Comparison of ENCODE assay signal across 23 cellular contexts in genomic region chr17:19759934-19760530, GRCh38. TPM values are rescaled to one million over a fixed set of nuclear protein-coding genes. Genes with fewer than 3 reads are reported as not detected.
"Had no signal": no experiment of that assay in that cellular context is flagged by ENCODE, and none has a peak within 500 bp of the region (broad histone marks: within the 10 kb centered on the region; RNA-seq: fewer than 3 reads in every experiment).

No MANE protein-coding gene starts in this region.

- DNase-seq: activated CD4-positive, alpha-beta T cell treated with anti-CD3 and anti-CD28 coated beads for 36 hours; activated CD4-positive, alpha-beta T cell treated with anti-CD3 and anti-CD28 coated beads, Interleukin-2, amount 50 U/mL, for 48 hours; activated naive CD4-positive, alpha-beta T cell treated with anti-CD3 and anti-CD28 coated beads for 36 hours; aorta; brain microvascular endothelial cell; effector CD8-positive, alpha-beta T cell; lower lobe of right lung; nucleus accumbens; retina; stimulated activated CD4-positive, alpha-beta T cell treated with anti-CD3 and anti-CD28 coated beads, Interleukin-4, amount 100 ng/mL, for 4 hours; T-helper 2 cell; upper lobe of right lung had no signal

- H3K27ac Mint-ChIP-seq: activated CD4-positive, alpha-beta T cell treated with anti-CD3 and anti-CD28 coated beads for 36 hours; activated naive CD4-positive, alpha-beta T cell treated with anti-CD3 and anti-CD28 coated beads for 36 hours; activated T-helper 2 cell treated with anti-CD3 and anti-CD28 coated beads, Interferon-gamma antibody, Interleukin-2, Interleukin-4, amounts not matched to agents 10 μg/mL and 5 μg/mL and 100 μg/mL, durations not matched to agents 14 hours and 24 hours and 36 hours; natural killer cell treated with Interleukin-12 subunit alpha and Interleukin-12 subunit beta and Interleukin-15 and Interleukin-18, amount 100 ng/mL, for 72 hours; stimulated activated memory B cell treated with anti-CD40 and anti-IgM and Interleukin-4, amounts not matched to agents 10 μg/mL and 1 μg/mL and 100 μg/mL, for 72 hours had no signal

- ATAC-seq: activated CD4-positive, alpha-beta T cell treated with anti-CD3 and anti-CD28 coated beads for 36 hours; esophagus mucosa; gastroesophageal sphincter; heart left ventricle; lower lobe of right lung; natural killer cell treated with Interleukin-12 subunit alpha and Interleukin-12 subunit beta and Interleukin-15 and Interleukin-18, amount 100 ng/mL, for 72 hours; stimulated activated memory B cell treated with anti-CD40 and anti-IgM and Interleukin-4, amounts not matched to agents 10 μg/mL and 1 μg/mL and 100 μg/mL, for 72 hours; upper lobe of right lung had no signal

- H3K27me3 ChIP-seq: brain microvascular endothelial cell, heart left ventricle, upper lobe of right lung had no signal

- H3K9me3 ChIP-seq: gastroesophageal sphincter, heart left ventricle, lower lobe of right lung, spleen, thoracic aorta, upper lobe of right lung had no signal

- H3K4me3 ChIP-seq: gastroesophageal sphincter, heart left ventricle, lower lobe of right lung, spleen, thoracic aorta, upper lobe of right lung had no signal

- H3K27ac ChIP-seq: brain microvascular endothelial cell, gastroesophageal sphincter, heart left ventricle, lower lobe of right lung, spleen, thoracic aorta, upper lobe of right lung, VCaP had no signal

- H3K4me3 Mint-ChIP-seq: activated CD4-positive, alpha-beta T cell treated with anti-CD3 and anti-CD28 coated beads for 36 hours; activated naive CD4-positive, alpha-beta T cell treated with anti-CD3 and anti-CD28 coated beads for 36 hours; central memory CD8-positive, alpha-beta T cell; natural killer cell treated with Interleukin-12 subunit alpha and Interleukin-12 subunit beta and Interleukin-15 and Interleukin-18, amount 100 ng/mL, for 72 hours; stimulated activated memory B cell treated with anti-CD40 and anti-IgM and Interleukin-4, amounts not matched to agents 10 μg/mL and 1 μg/mL and 100 μg/mL, for 72 hours had no signal

- H3K36me3 ChIP-seq: brain microvascular endothelial cell, gastroesophageal sphincter, heart left ventricle, lower lobe of right lung, spleen, thoracic aorta, upper lobe of right lung had no signal

- H3K4me1 ChIP-seq: lower lobe of right lung, upper lobe of right lung had no signal

- H3K9me3 Mint-ChIP-seq: activated naive CD4-positive, alpha-beta T cell treated with anti-CD3 and anti-CD28 coated beads for 36 hours; activated T-helper 2 cell treated with anti-CD3 and anti-CD28 coated beads, Interferon-gamma antibody, Interleukin-2, Interleukin-4, amounts not matched to agents 10 μg/mL and 5 μg/mL and 100 μg/mL, durations not matched to agents 14 hours and 24 hours and 36 hours; central memory CD8-positive, alpha-beta T cell; natural killer cell treated with Interleukin-12 subunit alpha and Interleukin-12 subunit beta and Interleukin-15 and Interleukin-18, amount 100 ng/mL, for 72 hours; stimulated activated memory B cell treated with anti-CD40 and anti-IgM and Interleukin-4, amounts not matched to agents 10 μg/mL and 1 μg/mL and 100 μg/mL, for 72 hours had no signal

- H3K36me3 Mint-ChIP-seq: natural killer cell treated with Interleukin-12 subunit alpha and Interleukin-12 subunit beta and Interleukin-15 and Interleukin-18, amount 100 ng/mL, for 72 hours; stimulated activated memory B cell treated with anti-CD40 and anti-IgM and Interleukin-4, amounts not matched to agents 10 μg/mL and 1 μg/mL and 100 μg/mL, for 72 hours had no signal

- H3K27me3 Mint-ChIP-seq: activated CD4-positive, alpha-beta T cell treated with anti-CD3 and anti-CD28 coated beads for 36 hours; stimulated activated memory B cell treated with anti-CD40 and anti-IgM and Interleukin-4, amounts not matched to agents 10 μg/mL and 1 μg/mL and 100 μg/mL, for 72 hours had no signal

RNA-seq across cellular contexts. Expression of gene ALDH3A1, which starts 11.9 kb away (rescaled TPM):
- total RNA-seq: activated CD4-positive, alpha-beta T cell treated with anti-CD3 and anti-CD28 coated beads for 36 hours; activated naive CD4-positive, alpha-beta T cell treated with anti-CD3 and anti-CD28 coated beads for 36 hours; activated T-helper 2 cell treated with anti-CD3 and anti-CD28 coated beads, Interferon-gamma antibody, Interleukin-2, Interleukin-4, amounts not matched to agents 10 μg/mL and 5 μg/mL and 100 μg/mL, durations not matched to agents 14 hours and 24 hours and 36 hours; natural killer cell treated with Interleukin-12 subunit alpha and Interleukin-12 subunit beta and Interleukin-15 and Interleukin-18, amount 100 ng/mL, for 72 hours had no signal

RNA-seq across cellular contexts. Expression of gene SLC47A2, which starts 43.6 kb away (rescaled TPM):
- total RNA-seq: activated CD4-positive, alpha-beta T cell treated with anti-CD3 and anti-CD28 coated beads for 36 hours; activated naive CD4-positive, alpha-beta T cell treated with anti-CD3 and anti-CD28 coated beads for 36 hours; activated T-helper 2 cell treated with anti-CD3 and anti-CD28 coated beads, Interferon-gamma antibody, Interleukin-2, Interleukin-4, amounts not matched to agents 10 μg/mL and 5 μg/mL and 100 μg/mL, durations not matched to agents 14 hours and 24 hours and 36 hours; aorta; gastroesophageal sphincter; lower lobe of right lung; natural killer cell treated with Interleukin-12 subunit alpha and Interleukin-12 subunit beta and Interleukin-15 and Interleukin-18, amount 100 ng/mL, for 72 hours; posterior vena cava; spleen; thoracic aorta; upper lobe of right lung had no signal
- polyA plus RNA-seq: heart left ventricle had no signal
